In genomic region chr7:121391686-121392085, GRCh38 we compare ENCODE assay signal across 21 cellular contexts. TPM values are rescaled to one million over a fixed set of nuclear protein-coding genes. Genes with fewer than 3 reads are reported as not detected.
A peak's percentile ranks its signal among the peaks of the same experiment; 100 is the strongest.
DNase-seq lines count a peak whose midpoint lies in the region; ATAC-seq and TF ChIP-seq lines count a peak whose summit lies in the region.
"Had no signal": no experiment of that assay in that cellular context is flagged by ENCODE, and none has a peak within 500 bp of the region (broad histone marks: within the 10 kb centered on the region; RNA-seq: fewer than 3 reads in every experiment).

No MANE protein-coding gene starts in this region.

- no peak overlapping the region for H3K27ac ChIP-seq in CD8-positive, alpha-beta T cell (ENCODE audit: low read depth, low read length)
- peak overlapping the region; percentile 37 for H3K27ac ChIP-seq in OCI-LY1 (ENCODE audit: low read depth, low read length, poor library complexity, severe bottlenecking)
- no peak overlapping the region for H3K27ac ChIP-seq in PC-3 (ENCODE audit: low read length)
- H3K27ac ChIP-seq: breast epithelium, epithelial cell of prostate, stomach, thyroid gland had no signal

- no peak for ATAC-seq in activated CD8-positive, alpha-beta memory T cell treated with anti-CD3 and anti-CD28 coated beads, Interleukin-2, amount 10 ng/mL, durations not matched to agents 7 days and 5 days
- no peak for ATAC-seq in CD8-positive, alpha-beta T cell
- ATAC-seq in PC-3: no peak
- ATAC-seq in HG02852 (IDR thresholded peaks at IDR 0.05; ENCODE audit: unreplicated experiment): no peak
- ATAC-seq in GM21515 (IDR thresholded peaks at IDR 0.05; ENCODE audit: unreplicated experiment): no peak
- ATAC-seq: left lobe of liver had no signal

- H4K20me1 ChIP-seq in OCI-LY1 (ENCODE audit: insufficient read depth, low read length): no peaks in the 10 kb centered on the region
- H4K20me1 ChIP-seq in PC-3 (ENCODE audit: low read length): 0 out of 2 replicates have a peak, but pooled peaks cover 12% of the 10 kb centered on the region

- H3K79me2 ChIP-seq in OCI-LY1 (ENCODE audit: insufficient read depth, low read length) (peaks cover 86% of the 10 kb centered on the region), PC-3 (ENCODE audit: low read length) (peaks cover 90% of the 10 kb centered on the region)

- peaks cover 70% of the 10 kb centered on the region for H3K4me1 Mint-ChIP-seq in activated CD8-positive, alpha-beta memory T cell treated with anti-CD3 and anti-CD28 coated beads, Interleukin-2, amount 10 ng/mL, durations not matched to agents 7 days and 5 days
- H3K4me1 Mint-ChIP-seq in CD8-positive, alpha-beta T cell (ENCODE audit: low read depth): peaks cover 75% of the 10 kb centered on the region
- H3K4me1 Mint-ChIP-seq in neural crest cell: peaks cover 56% of the 10 kb centered on the region

- H3K36me3 Mint-ChIP-seq in activated CD8-positive, alpha-beta memory T cell treated with anti-CD3 and anti-CD28 coated beads, Interleukin-2, amount 10 ng/mL, durations not matched to agents 7 days and 5 days: peaks cover 44% of the 10 kb centered on the region
- peaks cover 7% of the 10 kb centered on the region for H3K36me3 Mint-ChIP-seq in CD8-positive, alpha-beta T cell
- peaks cover 12% of the 10 kb centered on the region for H3K36me3 Mint-ChIP-seq in neural crest cell (ENCODE audit: low read depth)

- no peaks in the 10 kb centered on the region for H3K27me3 Mint-ChIP-seq in activated CD8-positive, alpha-beta memory T cell treated with anti-CD3 and anti-CD28 coated beads, Interleukin-2, amount 10 ng/mL, durations not matched to agents 7 days and 5 days
- H3K27me3 Mint-ChIP-seq in CD8-positive, alpha-beta T cell (ENCODE audit: low read depth): no peaks in the 10 kb centered on the region
- no peaks in the 10 kb centered on the region for H3K27me3 Mint-ChIP-seq in neural crest cell (ENCODE audit: low read depth)

- POLR2A ChIA-PET in CD8-positive, alpha-beta T cell (lab: Charles Lee): no interaction called here
- POLR2A ChIA-PET in PC-3 (lab: Charles Lee; ENCODE audit: unreplicated experiment): no interaction called here

- peaks cover 28% of the 10 kb centered on the region for H3K4me1 ChIP-seq in CD8-positive, alpha-beta T cell (ENCODE audit: insufficient read depth, low read length)
- H3K4me1 ChIP-seq in OCI-LY1 (ENCODE audit: insufficient read depth, low read length, severe bottlenecking) (peaks cover 76% of the 10 kb centered on the region), PC-3 (ENCODE audit: insufficient read depth, low read length) (peaks cover 11% of the 10 kb centered on the region)
- H3K4me1 ChIP-seq: breast epithelium had no signal

- H3K27ac Mint-ChIP-seq in activated CD8-positive, alpha-beta memory T cell treated with anti-CD3 and anti-CD28 coated beads, Interleukin-2, amount 10 ng/mL, durations not matched to agents 7 days and 5 days: peak overlapping the region; percentile 76
- H3K27ac Mint-ChIP-seq in CD8-positive, alpha-beta T cell: peak overlapping the region; percentile 7
- no peak overlapping the region for H3K27ac Mint-ChIP-seq in neural crest cell (ENCODE audit: unreplicated experiment)
- H3K27ac Mint-ChIP-seq: activated naive CD4-positive, alpha-beta T cell treated with anti-CD3 and anti-CD28 coated beads for 36 hours had no signal

- no TSS peak for BruUV-seq in PC-3 (replicated peaks; lab: Mats Ljungman, UMichigan)

- H3F3A ChIP-seq in OCI-LY1 (ENCODE audit: insufficient read depth, low read length): peaks cover 5% of the 10 kb centered on the region; the same call in 1 of the 2 replicates
- no peaks in the 10 kb centered on the region for H3F3A ChIP-seq in PC-3 (ENCODE audit: low read length, unreplicated experiment)

- CTCF ChIA-PET in activated CD8-positive, alpha-beta memory T cell treated with anti-CD3 and anti-CD28 coated beads, Interleukin-2, amount 10 ng/mL, durations not matched to agents 7 days and 5 days (lab: Charles Lee): interaction anchor here (1.0 to 10.7 kb wide), 2 partner anchors 9 to 20 kb away, joined by 5 to 77 read pairs; no protein-coding TSS in a partner anchor
- CTCF ChIA-PET in CD8-positive, alpha-beta T cell (lab: Charles Lee): no interaction called here
- CTCF ChIA-PET in PC-3 (lab: Charles Lee): no interaction called here

- peak overlapping the region; percentile 40 for H3K4me3 Mint-ChIP-seq in activated CD8-positive, alpha-beta memory T cell treated with anti-CD3 and anti-CD28 coated beads, Interleukin-2, amount 10 ng/mL, durations not matched to agents 7 days and 5 days
- no peak overlapping the region for H3K4me3 Mint-ChIP-seq in CD8-positive, alpha-beta T cell
- H3K4me3 Mint-ChIP-seq in neural crest cell: peak overlapping the region; percentile 53
- H3K4me3 Mint-ChIP-seq: activated naive CD4-positive, alpha-beta T cell treated with anti-CD3 and anti-CD28 coated beads for 36 hours had no signal

- DNase-seq in activated CD8-positive, alpha-beta memory T cell treated with anti-CD3 and anti-CD28 coated beads, Interleukin-2, amount 10 ng/mL, durations not matched to agents 7 days and 5 days: no peak
- DNase-seq in activated CD8-positive, alpha-beta memory T cell treated with anti-CD3 and anti-CD28 coated beads, Interleukin-2, amount 50 U/mL, for 4 hours: no peak
- DNase-seq in CD8-positive, alpha-beta T cell: no peak
- DNase-seq in neural crest cell (ENCODE audit: low read depth, low spot score) (no peak), PC-3 (no peak)
- DNase-seq: activated naive CD4-positive, alpha-beta T cell treated with anti-CD3 and anti-CD28 coated beads for 36 hours; activated T-cell treated with anti-CD3 and anti-CD28 coated beads, Interleukin-2, amount 50 U/mL, for 1 hour; amygdala; effector CD4-positive, alpha-beta T cell; NCI-H1092 treated with DMSO at 0.1 percent for 48 hours; NCI-H1930; NCI-H524 treated with DMSO at 0.1 percent for 48 hours; SIG-M5; stomach; thyroid gland had no signal

- H3K36me3 ChIP-seq in CD8-positive, alpha-beta T cell (ENCODE audit: insufficient read depth, low read length): no peaks in the 10 kb centered on the region
- H3K36me3 ChIP-seq in OCI-LY1 (ENCODE audit: insufficient read depth, low read length) (peaks cover 14% of the 10 kb centered on the region), PC-3 (ENCODE audit: low read depth, low read length) (peaks cover 7% of the 10 kb centered on the region; the same call in 1 of the 2 replicates)
- H3K36me3 ChIP-seq: stomach, thyroid gland had no signal

- H3K4me3 ChIP-seq in CD8-positive, alpha-beta T cell (ENCODE audit: low read depth, low read length): no peak overlapping the region
- no peak overlapping the region for H3K4me3 ChIP-seq in OCI-LY1 (ENCODE audit: low read depth, low read length, poor library complexity, severe bottlenecking)
- no peak overlapping the region for H3K4me3 ChIP-seq in PC-3 (ENCODE audit: low read length)
- H3K4me3 ChIP-seq: breast epithelium, stomach, thyroid gland had no signal

- H3K9ac ChIP-seq in OCI-LY1 (ENCODE audit: low read length) (no peak overlapping the region), PC-3 (ENCODE audit: low read length) (no peak overlapping the region)

- H3K9me2 ChIP-seq in OCI-LY1 (ENCODE audit: low read depth, low read length): no peaks in the 10 kb centered on the region
- no peaks in the 10 kb centered on the region for H3K9me2 ChIP-seq in PC-3 (replicated peaks; ENCODE audit: low read length)

- no peaks in the 10 kb centered on the region for H3K27me3 ChIP-seq in CD8-positive, alpha-beta T cell (ENCODE audit: insufficient read depth, low read length)
- H3K27me3 ChIP-seq in OCI-LY1 (ENCODE audit: insufficient read depth, low read length) (no peaks in the 10 kb centered on the region), PC-3 (ENCODE audit: low read length) (no peaks in the 10 kb centered on the region)
- H3K27me3 ChIP-seq: breast epithelium, stomach, thyroid gland had no signal

- no peak for TF ChIP-seq CTCF in CD8-positive, alpha-beta T cell (IDR thresholded peaks at IDR 0.05)
- TF ChIP-seq CTCF in OCI-LY1 (IDR thresholded peaks at IDR 0.05; ENCODE audit: low read length) (no peak), neural crest cell (conservative IDR thresholded peaks at IDR 0.05) (no peak), PC-3 (conservative IDR thresholded peaks at IDR 0.05; ENCODE audit: low read depth, low read length) (no peak)

- no peaks in the 10 kb centered on the region for H3K9me3 ChIP-seq in CD8-positive, alpha-beta T cell (ENCODE audit: low read length)
- no peaks in the 10 kb centered on the region for H3K9me3 ChIP-seq in OCI-LY1 (ENCODE audit: low read length)
- no peaks in the 10 kb centered on the region for H3K9me3 ChIP-seq in PC-3 (ENCODE audit: low read length)
- H3K9me3 ChIP-seq: breast epithelium, stomach, thyroid gland had no signal

- intact Hi-C loops in CD8-positive, alpha-beta T cell (cut with DNase I, micrococcal nuclease): loop anchor here in 1 of 2 experiments (10.0 kb wide), 1 partner anchor 437 kb away; the partner anchor contains the start of gene ING3
- intact Hi-C loops in PC-3 (cut with micrococcal nuclease): no loop called here

- H3K4me2 ChIP-seq in OCI-LY1 (ENCODE audit: low read length) (peak overlapping the region; percentile 32; the same call in 1 of the 2 replicates), PC-3 (ENCODE audit: low read length) (no peak overlapping the region)

- H2AFZ ChIP-seq in OCI-LY1 (ENCODE audit: low read length) (no peak overlapping the region), PC-3 (ENCODE audit: low read length) (no peak overlapping the region)

- no peaks in the 10 kb centered on the region for H3K9me3 Mint-ChIP-seq in activated CD8-positive, alpha-beta memory T cell treated with anti-CD3 and anti-CD28 coated beads, Interleukin-2, amount 10 ng/mL, durations not matched to agents 7 days and 5 days (ENCODE audit: low read depth)
- no peaks in the 10 kb centered on the region for H3K9me3 Mint-ChIP-seq in CD8-positive, alpha-beta T cell
- peaks cover 8% of the 10 kb centered on the region for H3K9me3 Mint-ChIP-seq in neural crest cell

RNA-seq across cellular contexts. Expression of gene FAM3C, which starts 4.4 kb away (rescaled TPM):
- total RNA-seq in activated CD8-positive, alpha-beta memory T cell treated with anti-CD3 and anti-CD28 coated beads, Interleukin-2, amount 10 ng/mL, durations not matched to agents 7 days and 5 days: 10 to 100 TPM; 50.3 to 96.0 TPM
- 10 to 100 TPM; 11.7 to 11.9 TPM for total RNA-seq in CD8-positive, alpha-beta T cell
- total RNA-seq in neural crest cell (47.5 and 49.1 TPM in 2 replicates), PC-3 (2014; rRNA removed) (37.7 and 37.9 TPM in 2 replicates)
